32 cellular contexts compared by ENCODE assay signal in genomic region chr7:24123061-24123460, GRCh38.
DNase-seq lines count a peak whose midpoint lies in the region; ATAC-seq, FAIRE-seq and TF ChIP-seq lines count a peak whose summit lies in the region.
"Had no signal": no experiment of that assay in that cellular context is flagged by ENCODE, and none has a peak within 500 bp of the region (broad histone marks: within the 10 kb centered on the region; RNA-seq: fewer than 3 reads in every experiment).

No MANE protein-coding gene starts in this region.

- TF ChIP-seq CTCF in AG10803 (conservative IDR thresholded peaks at IDR 0.05; ENCODE audit: low read length) (no peak), bronchial epithelial cell (IDR thresholded peaks at IDR 0.05; ENCODE audit: insufficient read depth, low read length, severe bottlenecking) (no peak), lower lobe of right lung (IDR thresholded peaks at IDR 0.05) (no peak), brain microvascular endothelial cell (IDR thresholded peaks at IDR 0.05; ENCODE audit: low read depth, low read length, missing control alignments) (no peak)

- H3K36me3 Mint-ChIP-seq in stimulated activated effector memory CD8-positive, alpha-beta T cell treated with anti-CD3 and anti-CD28 coated beads, Interleukin-12 subunit alpha, Interleukin-12 subunit beta, amount 100 ng/mL, for 72 hours = no peaks in the 10 kb centered on the region
- H3K36me3 Mint-ChIP-seq: activated naive CD4-positive, alpha-beta T cell treated with anti-CD3 and anti-CD28 coated beads, Interleukin-2, amount 10 ng/mL, durations not matched to agents 7 days and 5 days; CD14-positive monocyte; stimulated activated memory B cell treated with anti-CD40 and anti-IgM and Interleukin-4, amounts not matched to agents 10 μg/mL and 1 μg/mL and 100 μg/mL, for 72 hours had no signal

- no peaks in the 10 kb centered on the region for H3K4me1 Mint-ChIP-seq in stimulated activated effector memory CD8-positive, alpha-beta T cell treated with anti-CD3 and anti-CD28 coated beads, Interleukin-12 subunit alpha, Interleukin-12 subunit beta, amount 100 ng/mL, for 72 hours
- H3K4me1 Mint-ChIP-seq: activated naive CD4-positive, alpha-beta T cell treated with anti-CD3 and anti-CD28 coated beads, Interleukin-2, amount 10 ng/mL, durations not matched to agents 7 days and 5 days; activated T-helper 17 cell treated with anti-CD3 and anti-CD28 coated beads, Interleukin-2, amount 50 U/mL, for 72 hours; CD14-positive monocyte; nephron; stimulated activated memory B cell treated with anti-CD40 and anti-IgM and Interleukin-4, amounts not matched to agents 10 μg/mL and 1 μg/mL and 100 μg/mL, for 72 hours had no signal

- H3K4me3 Mint-ChIP-seq in stimulated activated effector memory CD8-positive, alpha-beta T cell treated with anti-CD3 and anti-CD28 coated beads, Interleukin-12 subunit alpha, Interleukin-12 subunit beta, amount 100 ng/mL, for 72 hours = no peak overlapping the region
- H3K4me3 Mint-ChIP-seq: activated CD8-positive, alpha-beta T cell treated with anti-CD3 and anti-CD28 coated beads, Interleukin-2, amount 10 ng/mL, durations not matched to agents 7 days and 5 days; activated naive CD4-positive, alpha-beta T cell treated with anti-CD3 and anti-CD28 coated beads, Interleukin-2, amount 10 ng/mL, durations not matched to agents 7 days and 5 days; activated T-helper 17 cell treated with anti-CD3 and anti-CD28 coated beads, Interleukin-2, amount 50 U/mL, for 72 hours; CD14-positive monocyte; effector memory CD8-positive, alpha-beta T cell; nephron; stimulated activated memory B cell treated with anti-CD40 and anti-IgM and Interleukin-4, amounts not matched to agents 10 μg/mL and 1 μg/mL and 100 μg/mL, for 72 hours had no signal

- H3K36me3 ChIP-seq in bronchial epithelial cell (ENCODE audit: control insufficient read depth, insufficient read depth, low read length) (no peaks in the 10 kb centered on the region), lower lobe of right lung (no peaks in the 10 kb centered on the region), brain microvascular endothelial cell (replicated peaks) (no peaks in the 10 kb centered on the region)
- H3K36me3 ChIP-seq: gastroesophageal sphincter, WERI-Rb-1 had no signal

- ATAC-seq in lower lobe of right lung = no peak
- no peak for ATAC-seq in stimulated activated effector memory CD8-positive, alpha-beta T cell treated with anti-CD3 and anti-CD28 coated beads, Interleukin-12 subunit alpha, Interleukin-12 subunit beta, amount 100 ng/mL, for 72 hours
- no peak for ATAC-seq in GM18498 (IDR thresholded peaks at IDR 0.05; ENCODE audit: unreplicated experiment)
- ATAC-seq: activated CD8-positive, alpha-beta T cell treated with anti-CD3 and anti-CD28 coated beads, Interleukin-2, amount 10 ng/mL, durations not matched to agents 7 days and 5 days; activated T-helper 17 cell treated with anti-CD3 and anti-CD28 coated beads, Interleukin-2, amount 50 U/mL, for 72 hours; effector memory CD8-positive, alpha-beta T cell; gastroesophageal sphincter; mucosa of descending colon; stimulated activated memory B cell treated with anti-CD40 and anti-IgM and Interleukin-4, amounts not matched to agents 10 μg/mL and 1 μg/mL and 100 μg/mL, for 72 hours had no signal

- H3K4me1 ChIP-seq in lower lobe of right lung = no peaks in the 10 kb centered on the region
- H3K4me1 ChIP-seq: gastroesophageal sphincter had no signal

- H3K4me3 ChIP-seq in AG10803 (ENCODE audit: low read length) (no peak overlapping the region), bronchial epithelial cell (ENCODE audit: low read depth, low read length) (no peak overlapping the region), lower lobe of right lung (no peak overlapping the region), brain microvascular endothelial cell (ENCODE audit: low read depth, low read length) (no peak overlapping the region)
- H3K4me3 ChIP-seq: coronary artery, gastroesophageal sphincter, lung, mucosa of descending colon had no signal

- H3K27me3 ChIP-seq in bronchial epithelial cell (ENCODE audit: control insufficient read depth, insufficient read depth, low read length) = no peaks in the 10 kb centered on the region
- H3K27me3 ChIP-seq in lower lobe of right lung (ENCODE audit: low read depth) = no peaks in the 10 kb centered on the region
- H3K27me3 ChIP-seq in brain microvascular endothelial cell (replicated peaks) = no peaks in the 10 kb centered on the region

- intact Hi-C loops in lower lobe of right lung (cut with DNase I) = no loop called here

- in situ Hi-C loops in brain microvascular endothelial cell (cut with HindIII; ENCODE audit: low pct_ligation_motif_present, low sequenced_read_pairs) = no loop called here

- H3K27ac Mint-ChIP-seq in stimulated activated effector memory CD8-positive, alpha-beta T cell treated with anti-CD3 and anti-CD28 coated beads, Interleukin-12 subunit alpha, Interleukin-12 subunit beta, amount 100 ng/mL, for 72 hours = no peak overlapping the region
- H3K27ac Mint-ChIP-seq: activated CD8-positive, alpha-beta T cell treated with anti-CD3 and anti-CD28 coated beads, Interleukin-2, amount 10 ng/mL, durations not matched to agents 7 days and 5 days; activated naive CD4-positive, alpha-beta T cell treated with anti-CD3 and anti-CD28 coated beads, Interleukin-2, amount 10 ng/mL, durations not matched to agents 7 days and 5 days; activated T-helper 17 cell treated with anti-CD3 and anti-CD28 coated beads, Interleukin-2, amount 50 U/mL, for 72 hours; CD14-positive monocyte; effector memory CD8-positive, alpha-beta T cell; nephron; stimulated activated memory B cell treated with anti-CD40 and anti-IgM and Interleukin-4, amounts not matched to agents 10 μg/mL and 1 μg/mL and 100 μg/mL, for 72 hours had no signal

- FAIRE-seq in bronchial epithelial cell (lab: Jason Lieb, UNC) = no peak

- no peaks in the 10 kb centered on the region for H3K9me3 ChIP-seq in lower lobe of right lung
- H3K9me3 ChIP-seq: gastroesophageal sphincter, mucosa of descending colon had no signal

- H3K27ac ChIP-seq in lower lobe of right lung (no peak overlapping the region), brain microvascular endothelial cell (no peak overlapping the region)
- H3K27ac ChIP-seq: coronary artery, gastroesophageal sphincter, WERI-Rb-1 had no signal

- DNase-seq in AG10803 (ENCODE audit: low read depth) (peak; percentile 43), HS-5 (ENCODE audit: low read depth) (peak; percentile 11), bronchial epithelial cell (ENCODE audit: low read depth) (peak; percentile 19), myocyte (ENCODE audit: low read depth) (peak; percentile 63), lower lobe of right lung (no peak), brain microvascular endothelial cell (no peak)
- DNase-seq in stimulated activated effector memory CD8-positive, alpha-beta T cell treated with anti-CD3 and anti-CD28 coated beads, Interleukin-12 subunit alpha, Interleukin-12 subunit beta, amount 100 ng/mL, for 72 hours (ENCODE audit: low spot score in 2 of 2) = no peak
- DNase-seq: activated CD4-positive, alpha-beta T cell treated with anti-CD3 and anti-CD28 coated beads for 4 hours; activated CD8-positive, alpha-beta T cell treated with anti-CD3 and anti-CD28 coated beads, Interleukin-2, amount 10 ng/mL, durations not matched to agents 7 days and 5 days; activated naive CD4-positive, alpha-beta T cell treated with anti-CD3 and anti-CD28 coated beads, Interleukin-2, amount 10 ng/mL, durations not matched to agents 7 days and 5 days; amniotic stem cell; caudate nucleus; DND-41; effector memory CD8-positive, alpha-beta T cell; erythroblast; HCEC 1CT; hippocampal formation; Kasumi-1; mucosa of descending colon; NCI-H748 treated with DMSO at 0.1 percent for 48 hours; substantia nigra; SW 1271; trophoblast cell; WERI-Rb-1 had no signal

- H3K9me3 Mint-ChIP-seq in stimulated activated effector memory CD8-positive, alpha-beta T cell treated with anti-CD3 and anti-CD28 coated beads, Interleukin-12 subunit alpha, Interleukin-12 subunit beta, amount 100 ng/mL, for 72 hours = no peaks in the 10 kb centered on the region
- H3K9me3 Mint-ChIP-seq: activated naive CD4-positive, alpha-beta T cell treated with anti-CD3 and anti-CD28 coated beads, Interleukin-2, amount 10 ng/mL, durations not matched to agents 7 days and 5 days; activated T-helper 17 cell treated with anti-CD3 and anti-CD28 coated beads, Interleukin-2, amount 50 U/mL, for 72 hours; effector memory CD8-positive, alpha-beta T cell; nephron; stimulated activated memory B cell treated with anti-CD40 and anti-IgM and Interleukin-4, amounts not matched to agents 10 μg/mL and 1 μg/mL and 100 μg/mL, for 72 hours had no signal

Comparison
In these comparisons a context has a peak if more than half of its experiments do, and no peak if none do; other contexts are left out.
1. DNase-seq: peak in AG10803 (single experiment), HS-5 (single experiment), bronchial epithelial cell (single experiment) and myocyte (single experiment); none in lower lobe of right lung (single experiment), stimulated activated effector memory CD8-positive, alpha-beta T cell treated with anti-CD3 and anti-CD28 coated beads, Interleukin-12 subunit alpha, Interleukin-12 subunit beta, amount 100 ng/mL, for 72 hours (0 of 2) and brain microvascular endothelial cell (single experiment).